In genomic region chr15:41782486-41783271, GRCh38 we compare ENCODE assay signal across 21 cellular contexts. TPM values are rescaled to one million over a fixed set of nuclear protein-coding genes. Genes with fewer than 3 reads are reported as not detected.
DNase-seq lines count a peak whose midpoint lies in the region; ATAC-seq, FAIRE-seq and TF ChIP-seq lines count a peak whose summit lies in the region.
"Had no signal": no experiment of that assay in that cellular context is flagged by ENCODE, and none has a peak within 500 bp of the region (broad histone marks: within the 10 kb centered on the region; RNA-seq: fewer than 3 reads in every experiment).

No MANE protein-coding gene starts in this region.

- BruUV-seq in GM12878 (replicated peaks; lab: Mats Ljungman, UMichigan), result no TSS peak

- SMC1A ChIA-PET in GM12878 (lab: Charles Lee; ENCODE audit: uncharacterized antibody, unreplicated experiment), result interaction anchor here (0.7 to 3.4 kb wide), 8 partner anchors 8 to 272 kb away, joined by 3 to 28 read pairs (median 4); partner anchors contain the start of gene MAPKBP1

- no peak overlapping the region for H2AFZ ChIP-seq in GM12878 (ENCODE audit: control insufficient read depth, low read depth, low read length)

- ATAC-seq in left ventricle myocardium superior (no peak), HG03469 (IDR thresholded peaks at IDR 0.05; ENCODE audit: unreplicated experiment) (peak; percentile 46), GM12878 (peak; percentile 87), HG03439 (IDR thresholded peaks at IDR 0.05; ENCODE audit: unreplicated experiment) (no peak)
- ATAC-seq: A549; activated CD8-positive, alpha-beta T cell treated with anti-CD3 and anti-CD28 coated beads for 36 hours; gastroesophageal sphincter had no signal

- TF ChIP-seq EP300 in GM12878 (IDR thresholded peaks at IDR 0.05; ENCODE audit: borderline replicate concordance in 1 of 2, control insufficient read depth in 1 of 2, low read depth in 2 of 2, low read length in 2 of 2), result no peak
- no peak for TF ChIP-seq EP300 in stomach (IDR thresholded peaks at IDR 0.05)

- 4% methylated on average over 3 of the region's 3 CpGs for WGBS in GM12878 (ENCODE audit: insufficient coverage, insufficient replicate concordance, low lambda C conversion rate, missing lambda C conversion rate)
- WGBS in stomach, 5 donors, result 69 to 87% (median 82%) methylated on average over 3 of the region's 3 CpGs

- TF ChIP-seq POLR2A in GM12878 (IDR thresholded peaks at IDR 0.05; ENCODE audit: low read depth, low read length) (no peak), stomach (IDR thresholded peaks at IDR 0.05) (no peak)

- TF ChIP-seq RAD21 in GM12878 (IDR thresholded peaks at IDR 0.05; ENCODE audit: insufficient read depth, low read depth, low read length), result no peak

- H3K9me3 ChIP-seq in cardiac muscle cell (ENCODE audit: low read depth) (no peaks in the 10 kb centered on the region), GM12878 (replicated peaks; ENCODE audit: control insufficient read depth, insufficient read depth, low read length) (no peaks in the 10 kb centered on the region; the same call in 2 of the 3 replicates), stomach (no peaks in the 10 kb centered on the region)
- H3K9me3 ChIP-seq: A549, adrenal gland, gastroesophageal sphincter, tibial nerve had no signal

- peak overlapping the region; percentile 21 for H3K4me2 ChIP-seq in GM12878 (ENCODE audit: control insufficient read depth, insufficient read depth)
- H3K4me2 ChIP-seq: A549 had no signal

- no peak for TF ChIP-seq CTCF in cardiac muscle cell (IDR thresholded peaks at IDR 0.05; ENCODE audit: low read depth, low read length)
- no peak for TF ChIP-seq CTCF in GM12878 (IDR thresholded peaks at IDR 0.05 in 2 of 3, conservative IDR thresholded peaks at IDR 0.05 in 1 of 3; ENCODE audit: control insufficient read depth in 2 of 3, extremely low read depth in 1 of 3, insufficient read depth in 1 of 3, low read depth in 3 of 3, low read length in 3 of 3)
- TF ChIP-seq CTCF in stomach (IDR thresholded peaks at IDR 0.05), result no peak

- H3K27me3 ChIP-seq in cardiac muscle cell, result no peaks in the 10 kb centered on the region
- no peaks in the 10 kb centered on the region for H3K27me3 ChIP-seq in GM12878 (replicated peaks in 1 of 2; ENCODE audit: control insufficient read depth in 2 of 2, insufficient read depth in 2 of 2, low read length in 1 of 2)
- H3K27me3 ChIP-seq in stomach, result no peaks in the 10 kb centered on the region
- H3K27me3 ChIP-seq: adrenal gland, gastroesophageal sphincter, tibial nerve had no signal

- H4K20me1 ChIP-seq in GM12878 (ENCODE audit: control insufficient read depth, insufficient read depth), result no peaks in the 10 kb centered on the region

- H3K4me3 ChIP-seq in cardiac muscle cell (no peak overlapping the region), GM12878 (no peak overlapping the region), stomach (no peak overlapping the region)
- H3K4me3 ChIP-seq: A549, adrenal gland, gastroesophageal sphincter, tibial nerve had no signal

- H3K4me1 ChIP-seq in cardiac muscle cell (ENCODE audit: low read depth), result peaks cover 53% of the 10 kb centered on the region
- peaks cover 11% of the 10 kb centered on the region for H3K4me1 ChIP-seq in GM12878 (ENCODE audit: control insufficient read depth, insufficient read depth, low read length)
- peaks cover 24 to 70% (median 54%) of the 10 kb centered on the region in 4 donors for H3K4me1 ChIP-seq in stomach
- H3K4me1 ChIP-seq: A549 had no signal

- in situ Hi-C loops in GM12878 (cut with MboI), result no loop called here

- CTCF ChIA-PET in GM12878 (lab: Yijun Ruan, JAX), result interaction anchor here (1.4 to 3.7 kb wide), 3 partner anchors 9 to 28 kb away, joined by 5 to 26 read pairs (median 11); partner anchors contain the start of gene MAPKBP1

- POLR2A ChIA-PET in GM12878 (lab: Charles Lee), result interaction anchor here (0.7 to 11.3 kb wide), 5 partner anchors 9 to 852 kb away, joined by 3 to 170 read pairs (median 3); partner anchors contain the start of gene MAPKBP1

- H3K27ac ChIP-seq in cardiac muscle cell (peak overlapping the region; percentile 57), GM12878 (ENCODE audit: control insufficient read depth, insufficient read depth) (0 out of 2 replicates have a peak overlapping the region, but pooled peaks have one; percentile 3), stomach (peak overlapping the region in 4 of 5 donors; percentile 1 to 63 (median 38))
- H3K27ac ChIP-seq: A549, gastroesophageal sphincter, tibial nerve, WERI-Rb-1 had no signal

- no peak for FAIRE-seq in GM12878 (lab: Jason Lieb, UNC)
- FAIRE-seq: A549, bronchial epithelial cell had no signal

- intact Hi-C loops in left ventricle myocardium superior (cut with micrococcal nuclease) (no loop called here), GM12878 (cut with micrococcal nuclease; ENCODE audit: unreplicated experiment) (no loop called here), stomach (cut with DNase I; ENCODE audit: low total_unique reads) (no loop called here)

- H3K36me3 ChIP-seq in cardiac muscle cell, result no peaks in the 10 kb centered on the region
- no peaks in the 10 kb centered on the region for H3K36me3 ChIP-seq in GM12878 (ENCODE audit: control insufficient read depth in 2 of 2, insufficient read depth in 2 of 2, low read length in 1 of 2)
- no peaks in the 10 kb centered on the region for H3K36me3 ChIP-seq in stomach
- H3K36me3 ChIP-seq: adrenal gland, gastroesophageal sphincter, tibial nerve, WERI-Rb-1 had no signal

- DNase-seq in cardiac muscle cell (ENCODE audit: low read depth in 1 of 2, low spot score in 1 of 2) (no peak), left ventricle myocardium superior (no peak), GM12878 (ENCODE audit: low read depth, low spot score) (no peak), stomach (no peak), hypothalamus (lab: John Stamatoyannopoulos, UW) (no peak), foreskin melanocyte (no peak)
- DNase-seq: activated CD8-positive, alpha-beta T cell treated with anti-CD3 and anti-CD28 coated beads for 36 hours; DMS153; erythroblast; H9; NCI-H1930; NCI-H446 treated with DMSO at 0.1 percent for 48 hours; retina; WERI-Rb-1 had no signal

- RAD21 ChIA-PET in GM12878 (lab: Charles Lee; ENCODE audit: unreplicated experiment), result interaction anchor here (0.6 to 1.4 kb wide), 6 partner anchors 8 to 77 kb away, joined by 3 to 10 read pairs (median 4); partner anchors contain the start of gene MAPKBP1

- H3K79me2 ChIP-seq in GM12878 (ENCODE audit: control insufficient read depth, insufficient read depth, low read length), result peaks cover 26% of the 10 kb centered on the region

- H3K9ac ChIP-seq in GM12878 (ENCODE audit: control insufficient read depth, insufficient read depth, low read length), result no peak overlapping the region

RNA-seq across cellular contexts. Expression of gene MAPKBP1, which starts 8.4 kb away (rescaled TPM):
- total RNA-seq in cardiac muscle cell, result 59.5 and 109 TPM in 2 replicates
- polyA plus RNA-seq in cardiac muscle cell, result 37.7 and 55.0 TPM in 2 replicates
- 17.0 TPM for total RNA-seq in left ventricle myocardium superior
- 88.7 and 98.8 TPM in 2 replicates for total RNA-seq in GM12878 (2013; cell fraction: nucleolus; rRNA removed)
- total RNA-seq in GM12878 (2014; rRNA removed), result 8.5 and 13.5 TPM in 2 replicates
- 6.7 and 7.2 TPM in 2 replicates for total RNA-seq in GM12878 (2014; rRNA removed; fragmentation: Illumina TruSeq; extraction: Trizol)
- 15.7 and 19.0 TPM in 2 replicates for total RNA-seq in GM12878 (2021)
- 3.5 TPM for polyA plus RNA-seq in GM12878 (2011; ENCODE audit: low read depth)
- polyA plus RNA-seq in GM12878 (2011; rRNA removed), result 3.6 and 6.5 TPM in 2 replicates
- polyA plus RNA-seq in GM12878 (2011; cell fraction: cytosol; rRNA removed), result 5.1 and 6.2 TPM in 2 replicates
- polyA plus RNA-seq in GM12878 (2011; cell fraction: nucleus; rRNA removed), result 38.1 and 56.5 TPM in 2 replicates
- polyA plus RNA-seq in GM12878 (2012), result 6.4 and 8.7 TPM in 2 replicates
- 6.8 and 7.5 TPM in 2 replicates for polyA plus RNA-seq in GM12878 (2014; fragmentation: Illumina TruSeq; extraction: Trizol)
- under 1 TPM; 0.44 to 0.50 TPM for polyA plus RNA-seq in GM12878 (2014; fragmentation: Nextera tagmentation; extraction: Ambion mirVana)
- polyA plus RNA-seq in GM12878 (2014; rRNA removed), result 10.4 and 12.2 TPM in 2 replicates
- 1 to 10 TPM; 6.5 to 7.8 TPM for polyA plus RNA-seq in GM12878 (2016; fragmentation: Nextera tagmentation; extraction: Ambion mirVana)
- 20.2 and 27.6 TPM in 2 replicates for polyA minus RNA-seq in GM12878 (2011; rRNA and poly(A)+ RNA removed)
- 4.4 and 4.9 TPM in 2 replicates for polyA minus RNA-seq in GM12878 (2011; cell fraction: cytosol; rRNA and poly(A)+ RNA removed)
- 29.6 and 53.2 TPM in 2 replicates for polyA minus RNA-seq in GM12878 (2011; cell fraction: nucleus; rRNA and poly(A)+ RNA removed)
- total RNA-seq in stomach, result 10 to 100 TPM in 4 of 5 donors, 1 to 10 TPM in 1; 8.8 to 41.5 (median 22.6) TPM
- 10 to 100 TPM in 2 of 3 donors, 1 to 10 TPM in 1; 9.0 to 20.5 (median 13.1) TPM for polyA plus RNA-seq in stomach

RNA-seq across cellular contexts. Expression of gene JMJD7, which starts 45.2 kb away (rescaled TPM):
- 22.8 and 29.4 TPM in 2 replicates for total RNA-seq in cardiac muscle cell
- 17.4 and 27.6 TPM in 2 replicates for polyA plus RNA-seq in cardiac muscle cell
- 16.7 TPM for total RNA-seq in left ventricle myocardium superior
- 18.7 and 20.7 TPM in 2 replicates for total RNA-seq in GM12878 (2013; cell fraction: nucleolus; rRNA removed)
- 7.5 and 8.5 TPM in 2 replicates for total RNA-seq in GM12878 (2014; rRNA removed)
- 4.4 and 4.7 TPM in 2 replicates for total RNA-seq in GM12878 (2014; rRNA removed; fragmentation: Illumina TruSeq; extraction: Trizol)
- total RNA-seq in GM12878 (2021), result 10.3 and 12.2 TPM in 2 replicates
- polyA plus RNA-seq in GM12878 (2011; ENCODE audit: low read depth), result 9.5 TPM
- 3.7 and 6.8 TPM in 2 replicates for polyA plus RNA-seq in GM12878 (2011; rRNA removed)
- 8.1 and 12.4 TPM in 2 replicates for polyA plus RNA-seq in GM12878 (2011; cell fraction: cytosol; rRNA removed)
- polyA plus RNA-seq in GM12878 (2011; cell fraction: nucleus; rRNA removed), result 17.3 and 21.3 TPM in 2 replicates
- polyA plus RNA-seq in GM12878 (2012), result 4.0 and 6.1 TPM in 2 replicates
- 0.86 and 5.3 TPM in 2 replicates for polyA plus RNA-seq in GM12878 (2014; fragmentation: Illumina TruSeq; extraction: Trizol)
- 1 to 10 TPM in 1 of 2 experiments, under 1 TPM in 1; 0.79 to 2.2 TPM for polyA plus RNA-seq in GM12878 (2014; fragmentation: Nextera tagmentation; extraction: Ambion mirVana)
- polyA plus RNA-seq in GM12878 (2014; rRNA removed), result 8.9 and 9.9 TPM in 2 replicates
- 10 to 100 TPM in 1 of 2 experiments, 1 to 10 TPM in 1; 6.3 to 10.4 TPM for polyA plus RNA-seq in GM12878 (2016; fragmentation: Nextera tagmentation; extraction: Ambion mirVana)
- polyA minus RNA-seq in GM12878 (2011; rRNA and poly(A)+ RNA removed), result 3.2 and 4.0 TPM in 2 replicates
- polyA minus RNA-seq in GM12878 (2011; cell fraction: cytosol; rRNA and poly(A)+ RNA removed), result 1.5 and 2.5 TPM in 2 replicates
- 1.6 and 3.9 TPM in 2 replicates for polyA minus RNA-seq in GM12878 (2011; cell fraction: nucleus; rRNA and poly(A)+ RNA removed)
- 1 to 10 TPM in 1 of 5 donors, under 1 TPM in 2, not detected in 2; 0.55 to 3.1 (median 0.58) TPM for total RNA-seq in stomach
- 10 to 100 TPM; 16.8 to 24.2 (median 22.5) TPM for polyA plus RNA-seq in stomach

RNA-seq across cellular contexts. Expression of gene PLA2G4B, which starts 56.0 kb away (rescaled TPM):
- total RNA-seq in cardiac muscle cell, result 11.8 and 20.1 TPM in 2 replicates
- 29.1 and 32.3 TPM in 2 replicates for polyA plus RNA-seq in cardiac muscle cell
- total RNA-seq in left ventricle myocardium superior, result 5.7 TPM
- 5.0 and 9.9 TPM in 2 replicates for total RNA-seq in GM12878 (2013; cell fraction: nucleolus; rRNA removed)
- 2.6 and 3.1 TPM in 2 replicates for total RNA-seq in GM12878 (2014; rRNA removed)
- total RNA-seq in GM12878 (2014; rRNA removed; fragmentation: Illumina TruSeq; extraction: Trizol), result 0.67 and 0.78 TPM in 2 replicates
- total RNA-seq in GM12878 (2021), result 3.1 and 6.6 TPM in 2 replicates
- polyA plus RNA-seq in GM12878 (2011; ENCODE audit: low read depth), result 3.3 TPM
- 2.7 and 3.2 TPM in 2 replicates for polyA plus RNA-seq in GM12878 (2011; rRNA removed)
- polyA plus RNA-seq in GM12878 (2011; cell fraction: cytosol; rRNA removed), result 2.9 and 6.4 TPM in 2 replicates
- 27.2 and 31.9 TPM in 2 replicates for polyA plus RNA-seq in GM12878 (2011; cell fraction: nucleus; rRNA removed)
- polyA plus RNA-seq in GM12878 (2012), result 2.4 and 3.6 TPM in 2 replicates
- 0.43 and 2.4 TPM in 2 replicates for polyA plus RNA-seq in GM12878 (2014; fragmentation: Illumina TruSeq; extraction: Trizol)
- under 1 TPM; 0.22 to 0.93 TPM for polyA plus RNA-seq in GM12878 (2014; fragmentation: Nextera tagmentation; extraction: Ambion mirVana)
- polyA plus RNA-seq in GM12878 (2014; rRNA removed), result 3.8 and 6.9 TPM in 2 replicates
- polyA plus RNA-seq in GM12878 (2016; fragmentation: Nextera tagmentation; extraction: Ambion mirVana), result 1 to 10 TPM; 4.4 to 6.3 TPM
- polyA minus RNA-seq in GM12878 (2011; rRNA and poly(A)+ RNA removed), result 0.22 and 0.72 TPM in 2 replicates
- not detected in 2 replicates for polyA minus RNA-seq in GM12878 (2011; cell fraction: cytosol; rRNA and poly(A)+ RNA removed)
- 1.9 and 3.4 TPM in 2 replicates for polyA minus RNA-seq in GM12878 (2011; cell fraction: nucleus; rRNA and poly(A)+ RNA removed)
- 10 to 100 TPM in 3 of 5 donors, 1 to 10 TPM in 2; 2.6 to 71.2 (median 22.6) TPM for total RNA-seq in stomach
- 10 to 100 TPM in 1 of 3 donors, 1 to 10 TPM in 2; 4.0 to 38.5 (median 5.3) TPM for polyA plus RNA-seq in stomach

Comparison
In these comparisons a context has a peak if more than half of its experiments do, and no peak if none do; other contexts are left out.
1. H3K27ac ChIP-seq: peak in every context shown above with its lines; median percentile 57 in cardiac muscle cell; 38 in stomach; 3 in GM12878.
2. ATAC-seq: peak in HG03469 (single experiment) and GM12878 (single experiment); none in left ventricle myocardium superior (single experiment) and HG03439 (single experiment).